ENCODE assay signal across 22 cellular contexts in genomic region chr7:90584420-90584819, GRCh38.
"Had no signal": no experiment of that assay in that cellular context is flagged by ENCODE, and none has a peak within 500 bp of the region (broad histone marks: within the 10 kb centered on the region; RNA-seq: fewer than 3 reads in every experiment).

No MANE protein-coding gene starts in this region.

- H3K4me3 Mint-ChIP-seq: dendritic cell treated with granulocyte-macrophage colony-stimulating factor and Interleukin-4, amounts not matched to agents 40 ng/mL and 50 ng/mL, for 4 days; effector memory CD8-positive, alpha-beta T cell; endodermal cell; mesothelial cell of epicardium; naive thymus-derived CD4-positive, alpha-beta T cell had no signal

- H3K4me1 Mint-ChIP-seq: endodermal cell; naive thymus-derived CD4-positive, alpha-beta T cell had no signal

- ATAC-seq: effector memory CD8-positive, alpha-beta T cell; esophagus mucosa; gastroesophageal sphincter; heart left ventricle; left colon; left lobe of liver; left ventricle myocardium superior; lower lobe of right lung; mucosa of descending colon; naive thymus-derived CD4-positive, alpha-beta T cell had no signal

- H3K36me3 Mint-ChIP-seq: naive thymus-derived CD4-positive, alpha-beta T cell had no signal

- H3K4me3 ChIP-seq: colonic mucosa, esophagus squamous epithelium, gastroesophageal sphincter, heart left ventricle, lower lobe of right lung, mucosa of descending colon had no signal

- H3K9me3 ChIP-seq: colonic mucosa, esophagus squamous epithelium, gastroesophageal sphincter, lower lobe of right lung, mucosa of descending colon had no signal

- DNase-seq: colonic mucosa; cortex of kidney; effector CD8-positive, alpha-beta T cell; effector memory CD8-positive, alpha-beta T cell; endodermal cell; erythroblast; esophagus squamous epithelium; foreskin fibroblast; heart left ventricle; hippocampal formation; left colon; left ventricle myocardium superior; lower lobe of right lung; mesenchymal stem cell; mucosa of descending colon; naive thymus-derived CD4-positive, alpha-beta T cell had no signal

- H3K27ac ChIP-seq: colonic mucosa, epithelial cell of prostate, esophagus squamous epithelium, gastroesophageal sphincter, heart left ventricle, lower lobe of right lung had no signal

- H3K36me3 ChIP-seq: colonic mucosa, esophagus squamous epithelium, gastroesophageal sphincter, heart left ventricle, lower lobe of right lung had no signal

- H3K4me1 ChIP-seq: colonic mucosa, esophagus squamous epithelium, gastroesophageal sphincter, heart left ventricle had no signal

- H3K27me3 Mint-ChIP-seq: effector memory CD8-positive, alpha-beta T cell had no signal

- H3K27me3 ChIP-seq: colonic mucosa, esophagus squamous epithelium, gastroesophageal sphincter, heart left ventricle had no signal

- H3K27ac Mint-ChIP-seq: dendritic cell treated with granulocyte-macrophage colony-stimulating factor and Interleukin-4, amounts not matched to agents 40 ng/mL and 50 ng/mL, for 4 days; effector memory CD8-positive, alpha-beta T cell; endodermal cell; mesothelial cell of epicardium; naive thymus-derived CD4-positive, alpha-beta T cell had no signal

- H3K9me3 Mint-ChIP-seq: dendritic cell treated with granulocyte-macrophage colony-stimulating factor and Interleukin-4, amounts not matched to agents 40 ng/mL and 50 ng/mL, for 4 days had no signal
